Comparison of ENCODE assay signal across 31 cellular contexts in the genomic region with DNA sequence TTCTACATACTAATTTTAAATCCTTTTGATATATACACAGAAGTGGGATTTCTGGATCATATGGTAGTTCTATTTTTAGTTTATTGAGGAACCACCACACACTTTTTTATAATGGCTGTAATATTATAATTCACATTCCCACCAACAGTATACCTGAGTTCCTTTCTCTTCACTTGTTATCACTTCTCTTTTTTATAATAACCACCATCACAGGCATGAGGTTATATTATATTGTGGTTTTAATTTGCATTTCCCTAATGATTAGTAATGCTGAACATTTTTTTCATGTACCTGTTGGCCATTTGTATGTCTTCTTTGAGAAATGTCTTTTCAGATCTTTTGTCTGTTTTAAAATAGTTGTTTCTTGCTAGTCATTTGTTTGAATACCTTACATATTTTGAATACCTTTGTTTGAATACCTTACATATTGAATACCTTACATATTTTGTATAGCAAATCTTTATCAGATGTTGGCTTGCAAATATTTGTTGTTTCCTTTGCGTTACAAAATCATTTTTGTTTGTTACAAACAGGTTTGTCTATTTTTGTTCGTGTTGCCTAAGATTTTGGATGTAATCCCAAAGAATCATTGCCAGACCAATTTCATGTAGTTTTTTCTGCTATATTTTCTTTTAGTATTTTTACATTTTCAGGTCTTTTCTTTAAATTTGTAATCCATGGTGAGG.
"Had no signal": no experiment of that assay in that cellular context is flagged by ENCODE, and none has a peak within 500 bp of the region (broad histone marks: within the 10 kb centered on the region; RNA-seq: fewer than 3 reads in every experiment).

No MANE protein-coding gene starts in this region.

- ATAC-seq: esophagus mucosa; foreskin keratinocyte; gastroesophageal sphincter; heart right ventricle; left colon; lower lobe of right lung; mucosa of descending colon; naive thymus-derived CD4-positive, alpha-beta T cell; sciatic nerve; stimulated activated naive CD8-positive, alpha-beta T cell treated with anti-CD3 and anti-CD28 coated beads, Interleukin-15, amount 100 ng/mL, for 72 hours had no signal

- H3K36me3 Mint-ChIP-seq: neural progenitor cell had no signal

- H3K4me2 ChIP-seq: neural progenitor cell, smooth muscle cell had no signal

- H3K27me3 Mint-ChIP-seq: naive thymus-derived CD4-positive, alpha-beta T cell; stimulated activated naive CD8-positive, alpha-beta T cell treated with anti-CD3 and anti-CD28 coated beads, Interleukin-15, amount 100 ng/mL, for 72 hours had no signal

- DNase-seq: dorsolateral prefrontal cortex; effector CD8-positive, alpha-beta T cell; endodermal cell; foreskin keratinocyte; glutamatergic neuron; heart right ventricle; hippocampal formation; kidney glomerular epithelial cell; left colon; left ventricle myocardium inferior; lower lobe of right lung; mucosa of descending colon; naive thymus-derived CD4-positive, alpha-beta T cell; stimulated activated CD4-positive, alpha-beta T cell treated with anti-CD3 and anti-CD28 coated beads, Interleukin-12 subunit alpha, Interleukin-12 subunit beta, amount 100 ng/mL, for 4 hours; stimulated activated CD4-positive, alpha-beta T cell treated with anti-CD3 and anti-CD28 coated beads, Interleukin-1b, Interleukin-23, amount 100 ng/mL, for 48 hours; stimulated activated CD4-positive, alpha-beta T cell treated with anti-CD3 and anti-CD28 coated beads, Interleukin-4, amount 100 ng/mL, for 1 hour; stimulated activated CD8-positive, alpha-beta memory T cell treated with anti-CD3 and anti-CD28 coated beads, Interleukin-4, amount 100 ng/mL, for 48 hours; stimulated activated naive CD4-positive, alpha-beta T cell; stimulated activated naive CD8-positive, alpha-beta T cell treated with anti-CD3 and anti-CD28 coated beads, Interleukin-15, amount 100 ng/mL, for 72 hours; transverse colon had no signal

- H3K36me3 ChIP-seq: gastroesophageal sphincter, heart right ventricle, left ventricle myocardium inferior, lower lobe of right lung, neural progenitor cell, prostate gland, right atrium auricular region, suprapubic skin, transverse colon, vagina had no signal

- H3K27ac ChIP-seq: dorsolateral prefrontal cortex, epithelial cell of prostate, foreskin keratinocyte, gastroesophageal sphincter, heart right ventricle, left ventricle myocardium inferior, lower lobe of right lung, neural progenitor cell, prostate gland, right atrium auricular region, suprapubic skin, transverse colon, vagina had no signal

- H3K27me3 ChIP-seq: foreskin keratinocyte, gastroesophageal sphincter, heart right ventricle, neural progenitor cell, right atrium auricular region, suprapubic skin, transverse colon, vagina had no signal

- H2AFZ ChIP-seq: neural progenitor cell had no signal

- H3K9ac ChIP-seq: neural progenitor cell had no signal

- H3K4me3 ChIP-seq: dorsolateral prefrontal cortex, gastroesophageal sphincter, heart right ventricle, left ventricle myocardium inferior, lower lobe of right lung, mucosa of descending colon, neural progenitor cell, prostate gland, right atrium auricular region, smooth muscle cell, suprapubic skin, transverse colon, vagina had no signal

- H3K4me3 Mint-ChIP-seq: endodermal cell; naive thymus-derived CD4-positive, alpha-beta T cell; nephron; neural progenitor cell; stimulated activated naive CD8-positive, alpha-beta T cell treated with anti-CD3 and anti-CD28 coated beads, Interleukin-15, amount 100 ng/mL, for 72 hours had no signal

- H3K27ac Mint-ChIP-seq: endodermal cell; naive thymus-derived CD4-positive, alpha-beta T cell; nephron; neural progenitor cell; stimulated activated naive CD8-positive, alpha-beta T cell treated with anti-CD3 and anti-CD28 coated beads, Interleukin-15, amount 100 ng/mL, for 72 hours had no signal

- H3K4me1 Mint-ChIP-seq: naive thymus-derived CD4-positive, alpha-beta T cell; nephron; neural progenitor cell; stimulated activated naive CD8-positive, alpha-beta T cell treated with anti-CD3 and anti-CD28 coated beads, Interleukin-15, amount 100 ng/mL, for 72 hours had no signal

- H3K9me3 ChIP-seq: gastroesophageal sphincter, lower lobe of right lung, prostate gland, suprapubic skin, transverse colon, vagina had no signal

- H3K4me1 ChIP-seq: foreskin keratinocyte, gastroesophageal sphincter, heart right ventricle, left ventricle myocardium inferior, lower lobe of right lung, neural progenitor cell, prostate gland, right atrium auricular region, suprapubic skin, transverse colon, vagina had no signal
